In the genomic region with DNA sequence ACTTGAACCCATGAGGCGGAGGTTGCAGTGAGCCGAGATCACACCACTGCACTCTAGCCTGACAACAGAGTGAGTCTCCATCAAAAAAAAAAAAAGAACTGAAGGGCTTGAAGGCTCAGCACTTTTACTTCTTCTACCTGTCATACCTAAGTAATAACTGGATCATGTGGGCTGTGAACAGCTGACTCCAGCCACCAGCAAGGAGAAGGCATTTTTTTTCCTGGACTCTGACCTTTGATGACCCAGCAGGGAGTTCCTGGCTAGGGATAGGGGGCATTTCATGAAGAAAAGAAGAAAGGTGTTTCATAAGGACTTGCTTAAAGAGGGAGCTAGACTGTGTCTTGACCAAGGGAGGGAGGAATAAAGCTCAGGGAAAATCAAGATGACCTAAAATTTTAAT, we compare ENCODE assay signal across 37 cellular contexts.
"Had no signal": no experiment of that assay in that cellular context is flagged by ENCODE, and none has a peak within 500 bp of the region (broad histone marks: within the 10 kb centered on the region; RNA-seq: fewer than 3 reads in every experiment).

No MANE protein-coding gene starts in this region.

- H3K9me3 Mint-ChIP-seq: activated naive CD4-positive, alpha-beta T cell treated with anti-CD3 and anti-CD28 coated beads for 36 hours; activated T-helper 2 cell treated with anti-CD3 and anti-CD28 coated beads, Interferon-gamma antibody, Interleukin-2, Interleukin-4, amounts not matched to agents 10 μg/mL and 5 μg/mL and 100 μg/mL, durations not matched to agents 14 hours and 24 hours and 36 hours had no signal

- H3K4me3 Mint-ChIP-seq: activated naive CD4-positive, alpha-beta T cell treated with anti-CD3 and anti-CD28 coated beads for 36 hours; activated naive CD4-positive, alpha-beta T cell treated with anti-CD3 and anti-CD28 coated beads, Interleukin-2, amount 50 U/mL, for 24 hours; activated naive CD8-positive, alpha-beta T cell; activated naive CD8-positive, alpha-beta T cell treated with anti-CD3 and anti-CD28 coated beads for 36 hours; activated naive CD8-positive, alpha-beta T cell treated with anti-CD3 and anti-CD28 coated beads, Interleukin-2, amount 10 ng/mL, durations not matched to agents 7 days and 5 days; activated naive CD8-positive, alpha-beta T cell treated with anti-CD3 and anti-CD28 coated beads, Interleukin-2, amount 50 U/mL, for 24 hours; activated T-cell treated with anti-CD3 and anti-CD28 coated beads, Interleukin-2, amount 50 U/mL, for 24 hours; activated T-cell treated with anti-CD3 and anti-CD28 coated beads, Interleukin-2, amount 50 U/mL, for 4 hours; activated T-cell treated with anti-CD3 and anti-CD28 coated beads, Interleukin-2, amount 50 U/mL, for 72 hours; activated T-helper 17 cell treated with anti-CD3 and anti-CD28 coated beads, Interleukin-2, amount 50 U/mL, for 72 hours; brain; central memory CD8-positive, alpha-beta T cell had no signal

- DNase-seq: activated effector memory CD4-positive, alpha-beta T cell treated with anti-CD3 and anti-CD28 coated beads, Interleukin-2, amount 50 U/mL, for 16 hours; activated effector memory CD4-positive, alpha-beta T cell treated with Interleukin-2 at 50 U/mL for 16 hours; activated gamma-delta T cell; activated gamma-delta T cell treated with Interleukin-2 at 50 U/mL for 16 hours; activated naive CD4-positive, alpha-beta T cell; activated naive CD4-positive, alpha-beta T cell treated with anti-CD3 and anti-CD28 coated beads for 36 hours; activated naive CD4-positive, alpha-beta T cell treated with anti-CD3 and anti-CD28 coated beads, Interleukin-2, amount 50 U/mL, for 16 hours; activated naive CD4-positive, alpha-beta T cell treated with Interleukin-2 at 50 U/mL for 16 hours; activated naive CD8-positive, alpha-beta T cell treated with anti-CD3 and anti-CD28 coated beads for 36 hours; activated naive CD8-positive, alpha-beta T cell treated with anti-CD3 and anti-CD28 coated beads, Interleukin-2, amount 10 ng/mL, durations not matched to agents 7 days and 5 days; activated naive CD8-positive, alpha-beta T cell treated with anti-CD3 and anti-CD28 coated beads, Interleukin-2, amount 50 U/mL, for 24 hours; activated T-cell treated with anti-CD3 and anti-CD28 coated beads for 4 hours; activated T-cell treated with anti-CD3 and anti-CD28 coated beads, Interleukin-2, amount 50 U/mL, for 1 hour; activated T-cell treated with anti-CD3 and anti-CD28 coated beads, Interleukin-2, amount 50 U/mL, for 24 hours; activated T-cell treated with anti-CD3 and anti-CD28 coated beads, Interleukin-2, amount 50 U/mL, for 4 hours; activated T-cell treated with anti-CD3 and anti-CD28 coated beads, Interleukin-2, amount 50 U/mL, for 48 hours; activated T-cell treated with anti-CD3 and anti-CD28 coated beads, Interleukin-2, amount 50 U/mL, for 72 hours; adrenal gland; amniotic stem cell; amygdala; anterior cingulate cortex; aorta; body of pancreas; brain microvascular endothelial cell; caudate nucleus; central memory CD4-positive, alpha-beta T cell; cerebellar nuclear complex had no signal

- H3K27ac Mint-ChIP-seq: activated naive CD4-positive, alpha-beta T cell treated with anti-CD3 and anti-CD28 coated beads for 36 hours; activated naive CD4-positive, alpha-beta T cell treated with anti-CD3 and anti-CD28 coated beads, Interleukin-2, amount 50 U/mL, for 24 hours; activated naive CD4-positive, alpha-beta T cell treated with anti-CD3 and anti-CD28 coated beads, Interleukin-2, amount 50 U/mL, for 72 hours; activated naive CD8-positive, alpha-beta T cell; activated naive CD8-positive, alpha-beta T cell treated with anti-CD3 and anti-CD28 coated beads for 36 hours; activated naive CD8-positive, alpha-beta T cell treated with anti-CD3 and anti-CD28 coated beads, Interleukin-2, amount 10 ng/mL, durations not matched to agents 7 days and 5 days; activated naive CD8-positive, alpha-beta T cell treated with anti-CD3 and anti-CD28 coated beads, Interleukin-2, amount 50 U/mL, for 24 hours; activated T-cell treated with anti-CD3 and anti-CD28 coated beads, Interleukin-2, amount 50 U/mL, for 24 hours; activated T-cell treated with anti-CD3 and anti-CD28 coated beads, Interleukin-2, amount 50 U/mL, for 72 hours; activated T-helper 17 cell treated with anti-CD3 and anti-CD28 coated beads, Interleukin-2, amount 50 U/mL, for 72 hours; activated T-helper 2 cell treated with anti-CD3 and anti-CD28 coated beads, Interferon-gamma antibody, Interleukin-2, Interleukin-4, amounts not matched to agents 10 μg/mL and 5 μg/mL and 100 μg/mL, durations not matched to agents 14 hours and 24 hours and 36 hours had no signal

- H3K4me1 Mint-ChIP-seq: activated naive CD4-positive, alpha-beta T cell treated with anti-CD3 and anti-CD28 coated beads, Interleukin-2, amount 50 U/mL, for 24 hours; activated naive CD8-positive, alpha-beta T cell treated with anti-CD3 and anti-CD28 coated beads for 36 hours; activated naive CD8-positive, alpha-beta T cell treated with anti-CD3 and anti-CD28 coated beads, Interleukin-2, amount 10 ng/mL, durations not matched to agents 7 days and 5 days; activated naive CD8-positive, alpha-beta T cell treated with anti-CD3 and anti-CD28 coated beads, Interleukin-2, amount 50 U/mL, for 24 hours; activated T-helper 17 cell treated with anti-CD3 and anti-CD28 coated beads, Interleukin-2, amount 50 U/mL, for 72 hours; brain; central memory CD8-positive, alpha-beta T cell had no signal

- H3K4me1 ChIP-seq: adrenal gland, ascending aorta, body of pancreas, breast epithelium had no signal

- H3K36me3 ChIP-seq: adrenal gland, ascending aorta, brain microvascular endothelial cell, breast epithelium, cardiac muscle cell had no signal

- ATAC-seq: activated naive CD4-positive, alpha-beta T cell treated with anti-CD3 and anti-CD28 coated beads, Interleukin-2, amount 50 U/mL, for 72 hours; activated naive CD8-positive, alpha-beta T cell treated with anti-CD3 and anti-CD28 coated beads, Interleukin-2, amount 50 U/mL, for 24 hours; activated T-cell treated with anti-CD3 and anti-CD28 coated beads, Interleukin-2, amount 50 U/mL, for 4 hours; activated T-cell treated with anti-CD3 and anti-CD28 coated beads, Interleukin-2, amount 50 U/mL, for 72 hours; activated T-helper 17 cell treated with anti-CD3 and anti-CD28 coated beads, Interleukin-2, amount 50 U/mL, for 72 hours; body of pancreas had no signal

- H3K27me3 ChIP-seq: adrenal gland, ascending aorta, body of pancreas, brain microvascular endothelial cell, breast epithelium, cardiac muscle cell had no signal

- H3K27ac ChIP-seq: adrenal gland, ascending aorta, body of pancreas, brain microvascular endothelial cell, breast epithelium, cardiac muscle cell had no signal

- H3K36me3 Mint-ChIP-seq: activated naive CD8-positive, alpha-beta T cell; activated naive CD8-positive, alpha-beta T cell treated with anti-CD3 and anti-CD28 coated beads for 36 hours; activated naive CD8-positive, alpha-beta T cell treated with anti-CD3 and anti-CD28 coated beads, Interleukin-2, amount 10 ng/mL, durations not matched to agents 7 days and 5 days; brain had no signal

- H3K9me3 ChIP-seq: adrenal gland, ascending aorta, body of pancreas, breast epithelium had no signal

- H3K4me3 ChIP-seq: adrenal gland, ascending aorta, body of pancreas, breast epithelium, cardiac muscle cell had no signal
